Comparison of ENCODE assay signal across 28 cellular contexts in the genomic region with DNA sequence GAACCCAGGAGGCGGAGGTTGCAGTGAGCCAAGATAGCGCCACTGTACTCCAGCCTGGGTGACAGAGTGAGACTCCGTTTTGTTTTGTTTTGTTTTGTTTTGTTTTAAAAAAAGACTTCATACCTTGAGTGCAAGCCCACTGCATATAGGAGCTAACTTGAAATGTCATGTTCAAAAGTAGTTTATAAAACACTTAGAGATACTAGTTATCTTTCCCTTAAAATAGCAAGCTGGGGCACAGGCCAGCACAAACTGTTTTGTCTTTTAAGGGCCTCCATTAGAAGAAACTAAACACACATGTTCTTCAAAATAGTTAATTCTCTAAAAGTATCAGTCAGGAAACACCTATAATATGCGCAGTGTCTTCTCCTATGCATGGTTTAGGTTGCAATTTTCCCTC.
"Had no signal": no experiment of that assay in that cellular context is flagged by ENCODE, and none has a peak within 500 bp of the region (broad histone marks: within the 10 kb centered on the region; RNA-seq: fewer than 3 reads in every experiment).

No MANE protein-coding gene starts in this region.

- H3K4me1 ChIP-seq: stomach, suprapubic skin, testis, thyroid gland, tibial artery, tibial nerve, transverse colon, upper lobe of left lung, upper lobe of right lung, uterus, vagina had no signal

- H3K4me3 Mint-ChIP-seq: stimulated activated effector memory CD8-positive, alpha-beta T cell treated with anti-CD3 and anti-CD28 coated beads, Interleukin-12 subunit alpha, Interleukin-12 subunit beta, amount 100 ng/mL, for 72 hours; stimulated activated memory B cell treated with anti-CD40 and anti-IgM and Interleukin-4, amounts not matched to agents 10 μg/mL and 1 μg/mL and 100 μg/mL, for 72 hours; stimulated activated naive B cell treated with anti-CD40 and anti-IgM and Interleukin-4, amounts not matched to agents 10 μg/mL and 1 μg/mL and 100 μg/mL, for 72 hours; stimulated activated naive CD8-positive, alpha-beta T cell treated with anti-CD3 and anti-CD28 coated beads, Interleukin-15, amount 100 ng/mL, for 72 hours; stimulated activated naive CD8-positive, alpha-beta T cell treated with anti-CD3 and anti-CD28 coated beads, Interleukin-15, Interleukin-2, amounts not matched to agents 100 ng/mL and 50 ng/mL, for 24 hours; type B pancreatic cell had no signal

- DNase-seq: stimulated activated CD4-positive, alpha-beta T cell treated with anti-CD3 and anti-CD28 coated beads, Interleukin-2, amount 100 ng/mL, for 48 hours; stimulated activated CD4-positive, alpha-beta T cell treated with anti-CD3 and anti-CD28 coated beads, Interleukin-4, amount 100 ng/mL, for 1 hour; stimulated activated CD4-positive, alpha-beta T cell treated with anti-CD3 and anti-CD28 coated beads, Interleukin-4, amount 100 ng/mL, for 24 hours; stimulated activated CD4-positive, alpha-beta T cell treated with anti-CD3 and anti-CD28 coated beads, Interleukin-4, amount 100 ng/mL, for 4 hours; stimulated activated CD8-positive, alpha-beta memory T cell treated with anti-CD3 and anti-CD28 coated beads, Interleukin-4, amount 100 ng/mL, for 48 hours; stimulated activated naive B cell treated with anti-CD40 and anti-IgM and Interleukin-4, amounts not matched to agents 10 μg/mL and 1 μg/mL and 100 μg/mL, for 72 hours; stimulated activated naive CD4-positive, alpha-beta T cell; stimulated activated naive CD4-positive, alpha-beta T cell treated with Interleukin-2 at 50 U/mL for 16 hours; stimulated activated naive CD8-positive, alpha-beta T cell treated with anti-CD3 and anti-CD28 coated beads, Interleukin-15, amount 100 ng/mL, for 72 hours; stimulated activated naive CD8-positive, alpha-beta T cell treated with anti-CD3 and anti-CD28 coated beads, Interleukin-15, Interleukin-2, amounts not matched to agents 100 U/mL and 50 U/mL, for 24 hours; stomach; substantia nigra; testis; thyroid gland; tibial artery; transverse colon; trophoblast cell; upper lobe of left lung; upper lobe of right lung; uterus had no signal

- H3K36me3 Mint-ChIP-seq: stimulated activated effector memory CD8-positive, alpha-beta T cell treated with anti-CD3 and anti-CD28 coated beads, Interleukin-12 subunit alpha, Interleukin-12 subunit beta, amount 100 ng/mL, for 72 hours; stimulated activated memory B cell treated with anti-CD40 and anti-IgM and Interleukin-4, amounts not matched to agents 10 μg/mL and 1 μg/mL and 100 μg/mL, for 72 hours; stimulated activated naive B cell treated with anti-CD40 and anti-IgM and Interleukin-4, amounts not matched to agents 10 μg/mL and 1 μg/mL and 100 μg/mL, for 72 hours; type B pancreatic cell had no signal

- H3K27me3 ChIP-seq: stomach, suprapubic skin, testis, thyroid gland, tibial artery, tibial nerve, transverse colon, upper lobe of left lung, upper lobe of right lung, uterus, vagina had no signal

- H3K9me3 ChIP-seq: testis, thoracic aorta, thyroid gland, transverse colon, upper lobe of right lung, uterus, vagina had no signal

- H3K27ac ChIP-seq: stomach, suprapubic skin, testis, thoracic aorta, thyroid gland, tibial artery, tibial nerve, transverse colon, upper lobe of left lung, upper lobe of right lung, uterus, vagina had no signal

- H3K4me3 ChIP-seq: stomach, suprapubic skin, testis, thoracic aorta, thyroid gland, tibial artery, tibial nerve, transverse colon, upper lobe of left lung, upper lobe of right lung, uterus, vagina had no signal

- ATAC-seq: stimulated activated effector memory CD8-positive, alpha-beta T cell treated with anti-CD3 and anti-CD28 coated beads, Interleukin-12 subunit alpha, Interleukin-12 subunit beta, amount 100 ng/mL, for 72 hours; stimulated activated memory B cell treated with anti-CD40 and anti-IgM and Interleukin-4, amounts not matched to agents 10 μg/mL and 1 μg/mL and 100 μg/mL, for 72 hours; stimulated activated naive B cell treated with anti-CD40 and anti-IgM and Interleukin-4, amounts not matched to agents 10 μg/mL and 1 μg/mL and 100 μg/mL, for 72 hours; stimulated activated naive CD8-positive, alpha-beta T cell treated with anti-CD3 and anti-CD28 coated beads, Interleukin-15, amount 100 ng/mL, for 72 hours; stimulated activated naive CD8-positive, alpha-beta T cell treated with anti-CD3 and anti-CD28 coated beads, Interleukin-15, Interleukin-2, amounts not matched to agents 100 U/mL and 50 U/mL, for 24 hours; upper lobe of right lung had no signal

- H3K4me1 Mint-ChIP-seq: stimulated activated effector memory CD8-positive, alpha-beta T cell treated with anti-CD3 and anti-CD28 coated beads, Interleukin-12 subunit alpha, Interleukin-12 subunit beta, amount 100 ng/mL, for 72 hours; stimulated activated memory B cell treated with anti-CD40 and anti-IgM and Interleukin-4, amounts not matched to agents 10 μg/mL and 1 μg/mL and 100 μg/mL, for 72 hours; stimulated activated naive B cell treated with anti-CD40 and anti-IgM and Interleukin-4, amounts not matched to agents 10 μg/mL and 1 μg/mL and 100 μg/mL, for 72 hours; stimulated activated naive CD8-positive, alpha-beta T cell treated with anti-CD3 and anti-CD28 coated beads, Interleukin-15, amount 100 ng/mL, for 72 hours had no signal

- H3K27ac Mint-ChIP-seq: stimulated activated effector memory CD8-positive, alpha-beta T cell treated with anti-CD3 and anti-CD28 coated beads, Interleukin-12 subunit alpha, Interleukin-12 subunit beta, amount 100 ng/mL, for 72 hours; stimulated activated memory B cell treated with anti-CD40 and anti-IgM and Interleukin-4, amounts not matched to agents 10 μg/mL and 1 μg/mL and 100 μg/mL, for 72 hours; stimulated activated naive B cell treated with anti-CD40 and anti-IgM and Interleukin-4, amounts not matched to agents 10 μg/mL and 1 μg/mL and 100 μg/mL, for 72 hours; stimulated activated naive CD8-positive, alpha-beta T cell treated with anti-CD3 and anti-CD28 coated beads, Interleukin-15, amount 100 ng/mL, for 72 hours; stimulated activated naive CD8-positive, alpha-beta T cell treated with anti-CD3 and anti-CD28 coated beads, Interleukin-15, Interleukin-2, amounts not matched to agents 100 ng/mL and 50 ng/mL, for 24 hours; type B pancreatic cell had no signal

- H3K36me3 ChIP-seq: stomach, suprapubic skin, thoracic aorta, thyroid gland, tibial artery, tibial nerve, transverse colon, upper lobe of left lung, upper lobe of right lung, uterus, vagina had no signal

- H3K27me3 Mint-ChIP-seq: stimulated activated memory B cell treated with anti-CD40 and anti-IgM and Interleukin-4, amounts not matched to agents 10 μg/mL and 1 μg/mL and 100 μg/mL, for 72 hours; stimulated activated naive B cell treated with anti-CD40 and anti-IgM and Interleukin-4, amounts not matched to agents 10 μg/mL and 1 μg/mL and 100 μg/mL, for 72 hours; stimulated activated naive CD8-positive, alpha-beta T cell treated with anti-CD3 and anti-CD28 coated beads, Interleukin-15, amount 100 ng/mL, for 72 hours; stimulated activated naive CD8-positive, alpha-beta T cell treated with anti-CD3 and anti-CD28 coated beads, Interleukin-15, Interleukin-2, amounts not matched to agents 100 ng/mL and 50 ng/mL, for 24 hours; type B pancreatic cell had no signal
